ENCODE assay signal across 22 cellular contexts in genomic region chr4:155143512-155143911, GRCh38.
"Had no signal": no experiment of that assay in that cellular context is flagged by ENCODE, and none has a peak within 500 bp of the region (broad histone marks: within the 10 kb centered on the region; RNA-seq: fewer than 3 reads in every experiment).

No MANE protein-coding gene starts in this region.

- H3K36me3 ChIP-seq: adrenal gland, cardiac muscle cell, gastroesophageal sphincter, heart right ventricle, stomach, upper lobe of left lung had no signal

- H3K27me3 Mint-ChIP-seq: activated B cell treated with CpG ODN at 0.5 μM for 24 hours; activated CD4-positive, alpha-beta T cell treated with anti-CD3 and anti-CD28 coated beads, Interleukin-2, amount 10 ng/mL, durations not matched to agents 24 days and 14 days; activated naive CD4-positive, alpha-beta T cell treated with anti-CD3 and anti-CD28 coated beads, Interleukin-2, amount 50 U/mL, for 24 hours had no signal

- H3K4me1 ChIP-seq: adrenal gland, gastroesophageal sphincter, heart right ventricle, stomach, testis, upper lobe of left lung had no signal

- ATAC-seq: activated CD8-positive, alpha-beta T cell treated with anti-CD3 and anti-CD28 coated beads, Interleukin-2, amount 10 ng/mL, durations not matched to agents 7 days and 5 days; gastroesophageal sphincter; heart right ventricle; left lobe of liver; sciatic nerve had no signal

- DNase-seq: activated B cell treated with CpG ODN at 0.5 μM for 24 hours; activated CD4-positive, alpha-beta T cell treated with anti-CD3 and anti-CD28 coated beads, Interleukin-2, amount 10 ng/mL, durations not matched to agents 24 days and 14 days; activated CD8-positive, alpha-beta memory T cell treated with anti-CD3 and anti-CD28 coated beads, Interleukin-2, amount 50 U/mL, for 4 hours; activated CD8-positive, alpha-beta T cell treated with anti-CD3 and anti-CD28 coated beads, Interleukin-2, amount 10 ng/mL, durations not matched to agents 7 days and 5 days; activated effector memory CD4-positive, alpha-beta T cell treated with anti-CD3 and anti-CD28 coated beads, Interleukin-2, amount 50 U/mL, for 16 hours; activated T-cell treated with anti-CD3 and anti-CD28 coated beads, Interleukin-2, amount 50 U/mL, for 48 hours; adrenal gland; dorsolateral prefrontal cortex; endodermal cell; erythroblast; heart right ventricle; midbrain; stimulated activated CD4-positive, alpha-beta T cell treated with anti-CD3 and anti-CD28 coated beads, Interleukin-1b, Interleukin-23, amount 100 ng/mL, for 48 hours; stomach; testis; upper lobe of left lung had no signal

- H3K27ac Mint-ChIP-seq: activated B cell treated with CpG ODN at 0.5 μM for 24 hours; activated CD4-positive, alpha-beta T cell treated with anti-CD3 and anti-CD28 coated beads, Interleukin-2, amount 10 ng/mL, durations not matched to agents 24 days and 14 days; activated CD8-positive, alpha-beta T cell treated with anti-CD3 and anti-CD28 coated beads, Interleukin-2, amount 10 ng/mL, durations not matched to agents 7 days and 5 days; activated naive CD4-positive, alpha-beta T cell treated with anti-CD3 and anti-CD28 coated beads, Interleukin-2, amount 50 U/mL, for 24 hours; endodermal cell had no signal

- H3K27ac ChIP-seq: adrenal gland, cardiac muscle cell, dorsolateral prefrontal cortex, gastroesophageal sphincter, heart right ventricle, stomach, testis, upper lobe of left lung had no signal

- H3K9me3 Mint-ChIP-seq: activated B cell treated with CpG ODN at 0.5 μM for 24 hours; activated CD4-positive, alpha-beta T cell treated with anti-CD3 and anti-CD28 coated beads, Interleukin-2, amount 10 ng/mL, durations not matched to agents 24 days and 14 days; activated naive CD4-positive, alpha-beta T cell treated with anti-CD3 and anti-CD28 coated beads, Interleukin-2, amount 50 U/mL, for 24 hours; endodermal cell had no signal

- H3K9me3 ChIP-seq: adrenal gland, gastroesophageal sphincter, heart right ventricle, stomach, testis, upper lobe of left lung had no signal

- H3K4me3 ChIP-seq: adrenal gland, cardiac muscle cell, dorsolateral prefrontal cortex, gastroesophageal sphincter, heart right ventricle, stomach, testis, upper lobe of left lung had no signal

- H3K4me1 Mint-ChIP-seq: activated B cell treated with CpG ODN at 0.5 μM for 24 hours; activated CD4-positive, alpha-beta T cell treated with anti-CD3 and anti-CD28 coated beads, Interleukin-2, amount 10 ng/mL, durations not matched to agents 24 days and 14 days; activated naive CD4-positive, alpha-beta T cell treated with anti-CD3 and anti-CD28 coated beads, Interleukin-2, amount 50 U/mL, for 24 hours had no signal

- FAIRE-seq: islet of Langerhans had no signal

- H3K4me3 Mint-ChIP-seq: activated B cell treated with CpG ODN at 0.5 μM for 24 hours; activated CD4-positive, alpha-beta T cell treated with anti-CD3 and anti-CD28 coated beads, Interleukin-2, amount 10 ng/mL, durations not matched to agents 24 days and 14 days; activated CD8-positive, alpha-beta T cell treated with anti-CD3 and anti-CD28 coated beads, Interleukin-2, amount 10 ng/mL, durations not matched to agents 7 days and 5 days; activated naive CD4-positive, alpha-beta T cell treated with anti-CD3 and anti-CD28 coated beads, Interleukin-2, amount 50 U/mL, for 24 hours; endodermal cell had no signal

- H3K27me3 ChIP-seq: adrenal gland, cardiac muscle cell, dorsolateral prefrontal cortex, gastroesophageal sphincter, heart right ventricle, stomach, testis, upper lobe of left lung had no signal
